9 cellular contexts compared by ENCODE assay signal in genomic region chr16:88854306-88855111, GRCh38. TPM values are rescaled to one million over a fixed set of nuclear protein-coding genes. Genes with fewer than 3 reads are reported as not detected.
DNase-seq lines count a peak whose midpoint lies in the region; ATAC-seq and TF ChIP-seq lines count a peak whose summit lies in the region.
"Had no signal": no experiment of that assay in that cellular context is flagged by ENCODE, and none has a peak within 500 bp of the region (broad histone marks: within the 10 kb centered on the region; RNA-seq: fewer than 3 reads in every experiment).

No MANE protein-coding gene starts in this region.

- no peaks in the 10 kb centered on the region for H3K9me3 ChIP-seq in neutrophil
- H3K9me3 ChIP-seq in heart right ventricle, result no peaks in the 10 kb centered on the region

- TF ChIP-seq CTCF in GM10266 (IDR thresholded peaks at IDR 0.05; ENCODE audit: control insufficient read depth, insufficient read depth, low read depth, missing control alignments) (no peak), neutrophil (IDR thresholded peaks at IDR 0.05) (peak; percentile 15), heart right ventricle (IDR thresholded peaks at IDR 0.05) (no peak)

- peaks cover 26% of the 10 kb centered on the region for H3K36me3 ChIP-seq in neutrophil
- H3K36me3 ChIP-seq in heart right ventricle, result peaks cover 0 to 48% (median 0%) of the 10 kb centered on the region in 9 donors

- intact Hi-C loops in heart right ventricle (cut with DNase I), result loop anchor here in 5 of 10 donors (2.0 to 5.0 kb wide), 3 partner anchors 37 to 68 kb away; partner anchors contain the start of gene APRT (in 3 of the 5)

- H3K27me3 ChIP-seq in neutrophil, result no peaks in the 10 kb centered on the region
- no peaks in the 10 kb centered on the region for H3K27me3 ChIP-seq in heart right ventricle

- peak overlapping the region; percentile 94 for H3K27ac ChIP-seq in neutrophil
- H3K27ac ChIP-seq in heart right ventricle, result peak overlapping the region in 1 of 10 donors; percentile 88

- no peak for ATAC-seq in HG03442 (IDR thresholded peaks at IDR 0.05; ENCODE audit: unreplicated experiment)
- ATAC-seq in heart right ventricle, result no peak

- H3K4me1 ChIP-seq in neutrophil (ENCODE audit: control insufficient read depth in 1 of 2, insufficient read depth in 1 of 2, low read depth in 1 of 2, low read length in 1 of 2), result peaks cover 71 to 73% of the 10 kb centered on the region in 2 experiments
- peaks cover 10 to 50% (median 22%) of the 10 kb centered on the region in 9 donors for H3K4me1 ChIP-seq in heart right ventricle

- peak overlapping the region; percentile 62 to 70 for H3K4me3 ChIP-seq in neutrophil (ENCODE audit: low read depth in 1 of 2, low read length in 1 of 2)
- H3K4me3 ChIP-seq in heart right ventricle, result no peak overlapping the region

- WGBS in heart right ventricle, 2 donors, result 78 to 81% methylated on average over 20 of the region's 20 CpGs

- peak; percentile 80 for DNase-seq in GM10266 (ENCODE audit: extremely low spot score)
- peak; percentile 60 for DNase-seq in NAMALWA (ENCODE audit: low spot score)
- peak; percentile 8 for DNase-seq in activated T-helper 9 cell treated with anti-CD3 and anti-CD28 coated beads, Interleukin-2, amount 50 U/mL, for 16 hours (ENCODE audit: low read depth)
- DNase-seq in hippocampal formation (lab: John Stamatoyannopoulos, UW), result no peak
- DNase-seq in RPMI8226, result no peak
- no peak for DNase-seq in heart right ventricle
- DNase-seq: posterior cingulate gyrus had no signal

RNA-seq across cellular contexts. Expression of gene GALNS, which starts 2.2 kb away (rescaled TPM):
- 10 to 100 TPM; 11.5 to 18.7 (median 13.8) TPM for total RNA-seq in heart right ventricle
- polyA plus RNA-seq in heart right ventricle, result 10 to 100 TPM; 13.3 to 17.6 TPM

RNA-seq across cellular contexts. Expression of gene TRAPPC2L, which starts 2.4 kb away (rescaled TPM):
- 10 to 100 TPM; 44.5 to 58.0 (median 50.9) TPM for total RNA-seq in heart right ventricle
- polyA plus RNA-seq in heart right ventricle, result 10 to 100 TPM; 37.5 to 63.3 TPM

RNA-seq across cellular contexts. Expression of gene PABPN1L, which starts 12.0 kb away (rescaled TPM):
- total RNA-seq in heart right ventricle, result under 1 TPM in 1 of 10 donors, not detected in 9; 0.21 TPM
- not detected for polyA plus RNA-seq in heart right ventricle

RNA-seq across cellular contexts. Expression of gene APRT, which starts 42.8 kb away (rescaled TPM):
- 10 to 100 TPM; 20.8 to 58.0 (median 35.4) TPM for total RNA-seq in heart right ventricle
- 100 to 1,000 TPM in 1 of 2 donors, 10 to 100 TPM in 1; 68.4 to 166 TPM for polyA plus RNA-seq in heart right ventricle

RNA-seq across cellular contexts. Expression of gene CDT1, which starts 50.9 kb away (rescaled TPM):
- 1 to 10 TPM in 4 of 10 donors, under 1 TPM in 6; 0.21 to 2.6 (median 0.58) TPM for total RNA-seq in heart right ventricle
- polyA plus RNA-seq in heart right ventricle, result under 1 TPM; 0.15 to 0.22 TPM

Comparison
In these comparisons a context has a peak if more than half of its experiments do, and no peak if none do; other contexts are left out.
1. DNase-seq: peak in GM10266 (single experiment), NAMALWA (single experiment) and activated T-helper 9 cell treated with anti-CD3 and anti-CD28 coated beads, Interleukin-2, amount 50 U/mL, for 16 hours (single experiment); none in hippocampal formation (0 of 2), RPMI8226 (single experiment) and heart right ventricle (0 of 2).
2. H3K4me3 ChIP-seq: peak in neutrophil (2 of 2); none in heart right ventricle (0 of 10).